In genomic region chr3:8793242-8793641, GRCh38 we compare ENCODE assay signal across 14 cellular contexts. TPM values are rescaled to one million over a fixed set of nuclear protein-coding genes. Genes with fewer than 3 reads are reported as not detected.
DNase-seq lines count a peak whose midpoint lies in the region; ATAC-seq and TF ChIP-seq lines count a peak whose summit lies in the region.
"Had no signal": no experiment of that assay in that cellular context is flagged by ENCODE, and none has a peak within 500 bp of the region (broad histone marks: within the 10 kb centered on the region; RNA-seq: fewer than 3 reads in every experiment).

No MANE protein-coding gene starts in this region.

- no peak overlapping the region for H4K8ac ChIP-seq in trophoblast cell (ENCODE audit: low read depth, low read length)

- H3K4me2 ChIP-seq in trophoblast cell (ENCODE audit: low read length) = no peak overlapping the region

- no peak overlapping the region for H3K18ac ChIP-seq in trophoblast cell (ENCODE audit: low read length)

- no peak overlapping the region for H3K27ac Mint-ChIP-seq in stimulated activated naive B cell treated with anti-CD40 and anti-IgM and Interleukin-4, amounts not matched to agents 10 μg/mL and 1 μg/mL and 100 μg/mL, for 72 hours
- H3K27ac Mint-ChIP-seq: CD4-positive, alpha-beta memory T cell; stimulated activated naive CD8-positive, alpha-beta T cell treated with anti-CD3 and anti-CD28 coated beads, Interleukin-15, Interleukin-2, amounts not matched to agents 100 ng/mL and 50 ng/mL, for 24 hours had no signal

- no peak overlapping the region for H3K9ac ChIP-seq in trophoblast cell (ENCODE audit: low read length)

- peaks cover 5% of the 10 kb centered on the region for H3K79me1 ChIP-seq in trophoblast cell (ENCODE audit: low read length)

- H4K12ac ChIP-seq in trophoblast cell (ENCODE audit: low read depth, low read length) = no peak overlapping the region

- H2AFZ ChIP-seq in trophoblast cell (ENCODE audit: insufficient read depth, low read length, poor library complexity) = no peak overlapping the region

- H3K27ac ChIP-seq in RWPE2 (ENCODE audit: poor library complexity, severe bottlenecking) (no peak overlapping the region), epithelial cell of prostate (no peak overlapping the region), trophoblast cell (ENCODE audit: low read depth, low read length) (peak overlapping the region; percentile 7), left lung (no peak overlapping the region)
- H3K27ac ChIP-seq: left ventricle myocardium inferior had no signal

- H3K9me3 Mint-ChIP-seq in stimulated activated naive B cell treated with anti-CD40 and anti-IgM and Interleukin-4, amounts not matched to agents 10 μg/mL and 1 μg/mL and 100 μg/mL, for 72 hours = peaks cover 7 to 9% of the 10 kb centered on the region in 2 donors

- no peak overlapping the region for H3K4me3 Mint-ChIP-seq in stimulated activated naive B cell treated with anti-CD40 and anti-IgM and Interleukin-4, amounts not matched to agents 10 μg/mL and 1 μg/mL and 100 μg/mL, for 72 hours
- H3K4me3 Mint-ChIP-seq: CD4-positive, alpha-beta memory T cell; stimulated activated naive CD8-positive, alpha-beta T cell treated with anti-CD3 and anti-CD28 coated beads, Interleukin-15, Interleukin-2, amounts not matched to agents 100 ng/mL and 50 ng/mL, for 24 hours had no signal

- TF ChIP-seq CTCF in RWPE2 (IDR thresholded peaks at IDR 0.05; ENCODE audit: poor library complexity, severe bottlenecking) = no peak
- TF ChIP-seq CTCF in left lung (IDR thresholded peaks at IDR 0.05) = no peak

- H4K91ac ChIP-seq in trophoblast cell (ENCODE audit: low read depth, low read length) = no peak overlapping the region

- H3K36me3 ChIP-seq in RWPE2 (ENCODE audit: low read depth) (no peaks in the 10 kb centered on the region), trophoblast cell (ENCODE audit: control insufficient read depth in 1 of 2, insufficient read depth in 2 of 2, low read length in 2 of 2) (no peaks in the 10 kb centered on the region), left lung (no peaks in the 10 kb centered on the region)
- H3K36me3 ChIP-seq: left ventricle myocardium inferior had no signal

- peak; percentile 72 for DNase-seq in GM03348 (ENCODE audit: low spot score)
- DNase-seq in RWPE2 (ENCODE audit: low spot score) = no peak
- DNase-seq in epithelial cell of prostate (ENCODE audit: low read depth, low spot score) = peak; percentile 24
- DNase-seq in trophoblast cell = peak; percentile 87 to 96
- DNase-seq in left lung = no peak
- DNase-seq in stimulated activated naive B cell treated with anti-CD40 and anti-IgM and Interleukin-4, amounts not matched to agents 10 μg/mL and 1 μg/mL and 100 μg/mL, for 72 hours = no peak
- no peak for DNase-seq in NCI-H1694 (lab: John Stamatoyannopoulos, UW)
- DNase-seq: amniotic stem cell; CD4-positive, alpha-beta memory T cell; left ventricle myocardium inferior; NCI-H2171 treated with DMSO at 0.1 percent for 48 hours had no signal

- no peak overlapping the region for H2BK12ac ChIP-seq in trophoblast cell (ENCODE audit: low read length)

- no peak overlapping the region for H3K14ac ChIP-seq in trophoblast cell (ENCODE audit: low read length)

- H3K36me3 Mint-ChIP-seq in stimulated activated naive B cell treated with anti-CD40 and anti-IgM and Interleukin-4, amounts not matched to agents 10 μg/mL and 1 μg/mL and 100 μg/mL, for 72 hours = peaks cover 2 to 11% of the 10 kb centered on the region in 2 donors
- H3K36me3 Mint-ChIP-seq: CD4-positive, alpha-beta memory T cell had no signal

- H3K9me3 ChIP-seq in RWPE2 (ENCODE audit: severe bottlenecking) (peaks cover 9% of the 10 kb centered on the region), trophoblast cell (ENCODE audit: insufficient read depth, low read depth, low read length) (no peaks in the 10 kb centered on the region), left lung (peaks cover 0 to 19% of the 10 kb centered on the region in 2 donors)

- H3K4ac ChIP-seq in trophoblast cell (ENCODE audit: low read depth, low read length) = no peak overlapping the region

- H3K27me3 ChIP-seq in RWPE2 (ENCODE audit: insufficient read depth, poor library complexity, severe bottlenecking) = no peaks in the 10 kb centered on the region
- H3K27me3 ChIP-seq in trophoblast cell (ENCODE audit: insufficient read depth, low read length) = no peaks in the 10 kb centered on the region
- H3K27me3 ChIP-seq in left lung = no peaks in the 10 kb centered on the region

- H3K79me2 ChIP-seq in trophoblast cell (ENCODE audit: control insufficient read depth, insufficient read depth, low read length, poor library complexity) = no peaks in the 10 kb centered on the region

- WGBS in trophoblast cell (ENCODE audit: extremely low coverage, insufficient coverage, insufficient read length) = no CpG with 5 or more reads among the region's 7 CpGs

- no peak overlapping the region for H2BK120ac ChIP-seq in trophoblast cell (ENCODE audit: insufficient read depth, low read length, poor library complexity)

- no peaks in the 10 kb centered on the region for H3K4me1 Mint-ChIP-seq in stimulated activated naive B cell treated with anti-CD40 and anti-IgM and Interleukin-4, amounts not matched to agents 10 μg/mL and 1 μg/mL and 100 μg/mL, for 72 hours
- H3K4me1 Mint-ChIP-seq: CD4-positive, alpha-beta memory T cell had no signal

- no peak overlapping the region for H2AK5ac ChIP-seq in trophoblast cell (ENCODE audit: low read length)

- intact Hi-C loops in left lung (cut with DNase I) = no loop called here

- ATAC-seq in RWPE2 (ENCODE audit: low read depth) (peak; percentile 84), left lung (no peak)
- no peak for ATAC-seq in stimulated activated naive B cell treated with anti-CD40 and anti-IgM and Interleukin-4, amounts not matched to agents 10 μg/mL and 1 μg/mL and 100 μg/mL, for 72 hours (replicated peaks)
- ATAC-seq: activated CD4-positive, CD25-positive, alpha-beta regulatory T cell treated with anti-CD3 and anti-CD28 coated beads, Interleukin-2, amount 50 U/mL, for 24 hours had no signal

- H3K4me3 ChIP-seq in RWPE2 (ENCODE audit: severe bottlenecking) = no peak overlapping the region
- H3K4me3 ChIP-seq in trophoblast cell (ENCODE audit: low read depth, low read length) = no peak overlapping the region
- H3K4me3 ChIP-seq in left lung = no peak overlapping the region
- H3K4me3 ChIP-seq: left ventricle myocardium inferior had no signal

- H3K4me1 ChIP-seq in RWPE2 (ENCODE audit: insufficient read depth, poor library complexity, severe bottlenecking) (no peaks in the 10 kb centered on the region), trophoblast cell (ENCODE audit: control insufficient read depth in 1 of 2, insufficient read depth in 2 of 2, low read length in 2 of 2) (peaks cover 4 to 6% of the 10 kb centered on the region in 2 experiments), left lung (no peaks in the 10 kb centered on the region)
- H3K4me1 ChIP-seq: left ventricle myocardium inferior had no signal

- no peak overlapping the region for H2BK5ac ChIP-seq in trophoblast cell (ENCODE audit: low read depth, low read length, poor library complexity)

- no peaks in the 10 kb centered on the region for H3K27me3 Mint-ChIP-seq in stimulated activated naive B cell treated with anti-CD40 and anti-IgM and Interleukin-4, amounts not matched to agents 10 μg/mL and 1 μg/mL and 100 μg/mL, for 72 hours
- H3K27me3 Mint-ChIP-seq: stimulated activated naive CD8-positive, alpha-beta T cell treated with anti-CD3 and anti-CD28 coated beads, Interleukin-15, Interleukin-2, amounts not matched to agents 100 ng/mL and 50 ng/mL, for 24 hours had no signal

- H3K23ac ChIP-seq in trophoblast cell (ENCODE audit: low read length) = no peak overlapping the region

RNA-seq across cellular contexts. Expression of gene OXTR, which starts 23.8 kb away (rescaled TPM):
- 9.8 and 10.8 TPM in 2 replicates for polyA plus RNA-seq in trophoblast cell (2013)
- 1 to 10 TPM in 1 of 2 donors, under 1 TPM in 1; 0.82 to 4.9 TPM for total RNA-seq in left lung

RNA-seq across cellular contexts. Expression of gene CAV3, which starts 59.6 kb away (rescaled TPM):
- not detected in 2 replicates for polyA plus RNA-seq in trophoblast cell (2013)
- under 1 TPM in 1 of 2 donors, not detected in 1; 0.37 TPM for total RNA-seq in left lung
- total RNA-seq: CD4-positive, alpha-beta memory T cell had no signal
- polyA plus RNA-seq: CD4-positive, alpha-beta memory T cell; neural cell had no signal

Comparison
In these comparisons a context has a peak if more than half of its experiments do, and no peak if none do; other contexts are left out.
1. DNase-seq: peak in GM03348 (single experiment), epithelial cell of prostate (single experiment) and trophoblast cell (2 of 2); none in RWPE2 (single experiment), left lung (0 of 2), stimulated activated naive B cell treated with anti-CD40 and anti-IgM and Interleukin-4, amounts not matched to agents 10 μg/mL and 1 μg/mL and 100 μg/mL, for 72 hours (single experiment) and NCI-H1694 (single experiment).